Comparison of ENCODE assay signal across 22 cellular contexts in genomic region chr21:21468003-21468402, GRCh38.
DNase-seq lines count a peak whose midpoint lies in the region; ATAC-seq, FAIRE-seq and TF ChIP-seq lines count a peak whose summit lies in the region.
"Had no signal": no experiment of that assay in that cellular context is flagged by ENCODE, and none has a peak within 500 bp of the region (broad histone marks: within the 10 kb centered on the region; RNA-seq: fewer than 3 reads in every experiment).

No MANE protein-coding gene starts in this region.

- no TSS peak for BruUV-seq in K562 (replicated peaks; lab: Mats Ljungman, UMichigan)

- ATAC-seq in K562, result no peak
- ATAC-seq in left ventricle myocardium superior, result no peak
- no peak for ATAC-seq in left cardiac atrium
- ATAC-seq: A549; CD8-positive, alpha-beta T cell had no signal

- no peak overlapping the region for H3K4me2 ChIP-seq in K562 (ENCODE audit: insufficient read depth, low read length)
- H3K4me2 ChIP-seq: A549; BLaER1 treated with 17β-estradiol and CSF1 and Interleukin-3, amounts not matched to agents 10 nM and 100 nM had no signal

- in situ Hi-C loops in K562 (cut with MboI), result no loop called here

- no peaks in the 10 kb centered on the region for H3K9me1 ChIP-seq in K562 (ENCODE audit: control insufficient read depth, insufficient read depth, low read length)

- H4K20me1 ChIP-seq in K562 (replicated peaks; ENCODE audit: control insufficient read depth, insufficient read depth, low read length), result no peaks in the 10 kb centered on the region
- H4K20me1 ChIP-seq: BLaER1 treated with 17β-estradiol and CSF1 and Interleukin-3, amounts not matched to agents 10 nM and 100 nM had no signal

- no peak for TF ChIP-seq CTCF in LNCaP clone FGC (IDR thresholded peaks at IDR 0.05; ENCODE audit: control insufficient read depth, extremely low read depth, insufficient read depth)
- no peak for TF ChIP-seq CTCF in K562 (IDR thresholded peaks at IDR 0.05 in 2 of 3, conservative IDR thresholded peaks at IDR 0.05 in 1 of 3; ENCODE audit: insufficient read depth in 2 of 3, low read depth in 1 of 3, low read length in 3 of 3)

- H3K27ac ChIP-seq in K562 (ENCODE audit: extremely low read depth, low read depth, low read length) (no peak overlapping the region), substantia nigra (ENCODE audit: low read depth, low read length, poor library complexity, severe bottlenecking) (no peak overlapping the region)
- H3K27ac ChIP-seq: A549; BLaER1 treated with 17β-estradiol and CSF1 and Interleukin-3, amounts not matched to agents 10 nM and 100 nM; C4-2B had no signal

- TF ChIP-seq RAD21 in K562 (CRISPR knock-in tag; conservative IDR thresholded peaks at IDR 0.05 in 1 of 2, IDR thresholded peaks at IDR 0.05 in 1 of 2), result no peak

- H3K79me2 ChIP-seq in K562 (ENCODE audit: control insufficient read depth, insufficient read depth, low read length), result no peaks in the 10 kb centered on the region

- 0 out of 2 replicates have a peak overlapping the region, but pooled peaks have one; percentile 10 for H3K4me3 ChIP-seq in LNCaP clone FGC (ENCODE audit: low read depth, low read length)
- no peak overlapping the region for H3K4me3 ChIP-seq in K562
- H3K4me3 ChIP-seq: A549; BLaER1 treated with 17β-estradiol and CSF1 and Interleukin-3, amounts not matched to agents 10 nM and 100 nM had no signal

- no peak overlapping the region for H3K9ac ChIP-seq in K562 (ENCODE audit: insufficient read depth in 1 of 2, low read depth in 2 of 2, low read length in 2 of 2)
- H3K9ac ChIP-seq: BLaER1 treated with 17β-estradiol and CSF1 and Interleukin-3, amounts not matched to agents 10 nM and 100 nM had no signal

- DNase-seq in LNCaP clone FGC (ENCODE audit: low read depth) (no peak), K562 (ENCODE audit: extremely low read depth in 1 of 4, low spot score in 3 of 4) (no peak), frontal cortex (ENCODE audit: low spot score in 2 of 2) (no peak), substantia nigra (lab: John Stamatoyannopoulos, UW) (no peak), left ventricle myocardium superior (no peak), left cardiac atrium (no peak)
- DNase-seq: 8988T; AML-193; Caco-2; Calu3; CD4-positive, alpha-beta T cell; CD8-positive, alpha-beta T cell; DMS79 treated with DMSO at 0.1 percent for 48 hours; GF-D8 had no signal

- TF ChIP-seq POLR2A in K562 (conservative IDR thresholded peaks at IDR 0.05), result no peak

- FAIRE-seq in A204.1 (lab: Jason Lieb, UNC) (peak; percentile 9), K562 (lab: Jason Lieb, UNC) (no peak), frontal cortex (lab: Jason Lieb, UNC) (peak; percentile 39)
- FAIRE-seq: A549, D721Med, G401.6, GM12891, GM19239 had no signal

- no peak for TF ChIP-seq EP300 in K562 (IDR thresholded peaks at IDR 0.05; ENCODE audit: low read length)

- H3K9me3 ChIP-seq in K562 (replicated peaks; ENCODE audit: control insufficient read depth, insufficient read depth, low read depth, low read length), result no peaks in the 10 kb centered on the region
- H3K9me3 ChIP-seq: A549; BLaER1 treated with 17β-estradiol and CSF1 and Interleukin-3, amounts not matched to agents 10 nM and 100 nM; Caco-2 had no signal

- no peak overlapping the region for H2AFZ ChIP-seq in K562 (ENCODE audit: low read depth, low read length)

- intact Hi-C loops in K562 (cut with micrococcal nuclease) (no loop called here), left ventricle myocardium superior (cut with micrococcal nuclease) (no loop called here), left cardiac atrium (cut with DNase I) (no loop called here)

- H3K4me1 ChIP-seq in K562 (replicated peaks in 1 of 2; ENCODE audit: control insufficient read depth in 2 of 2, insufficient read depth in 2 of 2, low read length in 2 of 2), result no peaks in the 10 kb centered on the region
- H3K4me1 ChIP-seq: A549; BLaER1 treated with 17β-estradiol and CSF1 and Interleukin-3, amounts not matched to agents 10 nM and 100 nM; Caco-2 had no signal

- H3K27me3 ChIP-seq in K562 (ENCODE audit: control insufficient read depth in 2 of 2, insufficient read depth in 2 of 2, low read length in 2 of 2), result no peaks in the 10 kb centered on the region
- H3K27me3 ChIP-seq: BLaER1 treated with 17β-estradiol and CSF1 and Interleukin-3, amounts not matched to agents 10 nM and 100 nM had no signal

- POLR2A ChIA-PET in K562 (lab: Yijun Ruan, JAX), result no interaction called here

- CTCF ChIA-PET in K562 (lab: Yijun Ruan, JAX; ENCODE audit: low intra/inter-chr PET ratio), result no interaction called here

- peaks cover 27% of the 10 kb centered on the region; the same call in 1 of the 3 replicates for H3K36me3 ChIP-seq in K562 (ENCODE audit: control insufficient read depth, insufficient read depth, low read length)
- H3K36me3 ChIP-seq: BLaER1 treated with 17β-estradiol and CSF1 and Interleukin-3, amounts not matched to agents 10 nM and 100 nM had no signal

TF ChIP-seq in K562, 482 proteins besides CTCF, POLR2A, EP300 and RAD21:
- TF ChIP-seq C11orf30 (IDR thresholded peaks at IDR 0.05; ENCODE audit: low read depth) (0 out of 2 replicates have a peak, but pooled peaks have one; percentile 16), CCNT2 (IDR thresholded peaks at IDR 0.05; ENCODE audit: borderline replicate concordance, extremely low read depth, insufficient read length, low read depth, low read length) (no peak), NONO (IDR thresholded peaks at IDR 0.05; ENCODE audit: low read depth in 2 of 2, low read length in 1 of 2) (no peak), ZNF316 (IDR thresholded peaks at IDR 0.05) (peak; percentile 54; the same call in 1 of the 2 replicates), HINFP (tag; conservative IDR thresholded peaks at IDR 0.05; ENCODE audit: low read depth) (no peak), DIDO1 (tag; IDR thresholded peaks at IDR 0.05; ENCODE audit: low read depth) (no peak), NR1H2 (CRISPR knock-in tag; IDR thresholded peaks at IDR 0.05) (no peak), ETV1 (tag; conservative IDR thresholded peaks at IDR 0.05; ENCODE audit: low read depth) (no peak), PTBP1 (IDR thresholded peaks at IDR 0.05; ENCODE audit: low read depth, low read length) (no peak)
TF ChIP-seq in K562: peak in this region for 2.
